ENCODE assay signal across 1 cellular context in the genomic region with DNA sequence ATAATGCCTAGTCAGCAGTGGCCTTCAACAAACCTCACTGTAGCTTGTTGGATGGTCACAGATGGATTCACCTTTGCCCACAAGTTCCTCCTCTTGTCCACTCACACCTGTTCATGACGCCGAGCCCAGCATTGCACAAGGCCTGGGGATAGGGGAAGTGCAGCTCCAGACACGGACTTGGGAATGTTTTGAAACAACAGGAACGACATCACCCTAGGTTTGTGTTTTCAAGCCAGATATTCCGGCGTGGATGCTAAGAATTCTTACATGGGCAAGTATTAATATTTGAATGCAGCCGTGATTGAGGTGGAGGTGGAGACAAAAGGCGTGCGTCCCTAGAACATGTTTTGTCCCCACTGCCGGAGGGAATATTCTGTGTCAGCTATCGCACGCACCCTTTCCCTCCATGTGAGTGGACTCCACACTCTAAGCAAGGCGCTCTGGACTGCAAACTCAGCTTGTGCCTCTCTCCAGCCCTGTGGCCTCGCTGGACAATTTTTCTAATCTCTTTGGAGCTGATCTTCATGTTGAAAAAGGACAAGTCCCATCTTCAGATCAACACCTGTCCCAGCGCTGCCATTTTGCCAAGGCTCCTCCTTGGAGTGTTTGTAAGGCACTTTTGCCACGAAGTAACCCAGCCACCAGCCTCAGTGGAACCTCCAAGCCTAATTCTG.
A peak's percentile ranks its signal among the peaks of the same experiment; 100 is the strongest.
TF ChIP-seq lines count a peak whose summit lies in the region.

No MANE protein-coding gene starts in this region.

TF ChIP-seq in HepG2, 621 proteins besides CTCF, POLR2A, EP300 and RAD21 (continued from another document and continues in another):
- TF ChIP-seq, protein P1, sequence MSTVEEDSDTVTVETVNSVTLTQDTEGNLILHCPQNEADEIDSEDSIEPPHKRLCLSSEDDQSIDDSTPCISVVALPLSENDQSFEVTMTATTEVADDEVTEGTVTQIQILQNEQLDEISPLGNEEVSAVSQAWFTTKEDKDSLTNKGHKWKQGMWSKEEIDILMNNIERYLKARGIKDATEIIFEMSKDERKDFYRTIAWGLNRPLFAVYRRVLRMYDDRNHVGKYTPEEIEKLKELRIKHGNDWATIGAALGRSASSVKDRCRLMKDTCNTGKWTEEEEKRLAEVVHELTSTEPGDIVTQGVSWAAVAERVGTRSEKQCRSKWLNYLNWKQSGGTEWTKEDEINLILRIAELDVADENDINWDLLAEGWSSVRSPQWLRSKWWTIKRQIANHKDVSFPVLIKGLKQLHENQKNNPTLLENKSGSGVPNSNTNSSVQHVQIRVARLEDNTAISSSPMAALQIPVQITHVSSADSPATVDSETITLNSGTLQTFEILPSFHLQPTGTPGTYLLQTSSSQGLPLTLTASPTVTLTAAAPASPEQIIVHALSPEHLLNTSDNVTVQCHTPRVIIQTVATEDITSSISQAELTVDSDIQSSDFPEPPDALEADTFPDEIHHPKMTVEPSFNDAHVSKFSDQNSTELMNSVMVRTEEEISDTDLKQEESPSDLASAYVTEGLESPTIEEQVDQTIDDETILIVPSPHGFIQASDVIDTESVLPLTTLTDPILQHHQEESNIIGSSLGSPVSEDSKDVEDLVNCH (CRISPR knock-in tag; IDR thresholded peaks at IDR 0.05) = peak; percentile 55; the same call in 1 of the 2 replicates
- TF ChIP-seq, protein P2, sequence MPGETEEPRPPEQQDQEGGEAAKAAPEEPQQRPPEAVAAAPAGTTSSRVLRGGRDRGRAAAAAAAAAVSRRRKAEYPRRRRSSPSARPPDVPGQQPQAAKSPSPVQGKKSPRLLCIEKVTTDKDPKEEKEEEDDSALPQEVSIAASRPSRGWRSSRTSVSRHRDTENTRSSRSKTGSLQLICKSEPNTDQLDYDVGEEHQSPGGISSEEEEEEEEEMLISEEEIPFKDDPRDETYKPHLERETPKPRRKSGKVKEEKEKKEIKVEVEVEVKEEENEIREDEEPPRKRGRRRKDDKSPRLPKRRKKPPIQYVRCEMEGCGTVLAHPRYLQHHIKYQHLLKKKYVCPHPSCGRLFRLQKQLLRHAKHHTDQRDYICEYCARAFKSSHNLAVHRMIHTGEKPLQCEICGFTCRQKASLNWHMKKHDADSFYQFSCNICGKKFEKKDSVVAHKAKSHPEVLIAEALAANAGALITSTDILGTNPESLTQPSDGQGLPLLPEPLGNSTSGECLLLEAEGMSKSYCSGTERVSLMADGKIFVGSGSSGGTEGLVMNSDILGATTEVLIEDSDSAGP (CRISPR knock-in tag; IDR thresholded peaks at IDR 0.05; ENCODE audit: borderline replicate concordance) = peak; percentile 78
- TF ChIP-seq ZNF564 (CRISPR knock-in tag; IDR thresholded peaks at IDR 0.05) (peak; percentile 85; the same call in 1 of the 2 replicates), MYC (CRISPR knock-in tag; IDR thresholded peaks at IDR 0.05; ENCODE audit: borderline replicate concordance) (peak; percentile 76; the same call in 1 of the 2 replicates), SRY (CRISPR knock-in tag; IDR thresholded peaks at IDR 0.05) (peak; percentile 39; the same call in 1 of the 2 replicates), ZFY (CRISPR knock-in tag; IDR thresholded peaks at IDR 0.05) (peak; percentile 70), KDM2A (CRISPR knock-in tag; IDR thresholded peaks at IDR 0.05; ENCODE audit: borderline replicate concordance, low read depth) (peak; percentile 56; the same call in 1 of the 2 replicates), ZNF678 (CRISPR knock-in tag; IDR thresholded peaks at IDR 0.05) (0 out of 2 replicates have a peak, but pooled peaks have one; percentile 51), NKX3-1 (CRISPR knock-in tag; IDR thresholded peaks at IDR 0.05) (0 out of 2 replicates have a peak, but pooled peaks have one; percentile 30), ZNF598 (CRISPR knock-in tag; IDR thresholded peaks at IDR 0.05; ENCODE audit: borderline replicate concordance) (peak; percentile 91; the same call in 1 of the 2 replicates), RFXAP (CRISPR knock-in tag; IDR thresholded peaks at IDR 0.05; ENCODE audit: borderline replicate concordance) (peak; percentile 61; the same call in 1 of the 2 replicates), ZNF343 (CRISPR knock-in tag; IDR thresholded peaks at IDR 0.05) (peak; percentile 69; the same call in 1 of the 2 replicates), ZNF605 (CRISPR knock-in tag; IDR thresholded peaks at IDR 0.05) (0 out of 2 replicates have a peak, but pooled peaks have one; percentile 58), ZFAT (CRISPR knock-in tag; conservative IDR thresholded peaks at IDR 0.05) (no peak), SATB2 (CRISPR knock-in tag; IDR thresholded peaks at IDR 0.05) (peak; percentile 21; the same call in 1 of the 2 replicates), ZNF263 (CRISPR knock-in tag; IDR thresholded peaks at IDR 0.05) (peak; percentile 21), ZNF883 (CRISPR knock-in tag; IDR thresholded peaks at IDR 0.05; ENCODE audit: not compliant biosample characterization) (peak; percentile 72), HES4 (CRISPR knock-in tag; IDR thresholded peaks at IDR 0.05; ENCODE audit: borderline replicate concordance) (peak; percentile 63; the same call in 1 of the 2 replicates), HNF4A (CRISPR knock-in tag; IDR thresholded peaks at IDR 0.05) (peak; percentile 72), ZNF274 (CRISPR knock-in tag; IDR thresholded peaks at IDR 0.05) (0 out of 2 replicates have a peak, but pooled peaks have one; percentile 52), HDAC1 (CRISPR knock-in tag; IDR thresholded peaks at IDR 0.05) (peak; percentile 75)
- TF ChIP-seq, protein P3, sequence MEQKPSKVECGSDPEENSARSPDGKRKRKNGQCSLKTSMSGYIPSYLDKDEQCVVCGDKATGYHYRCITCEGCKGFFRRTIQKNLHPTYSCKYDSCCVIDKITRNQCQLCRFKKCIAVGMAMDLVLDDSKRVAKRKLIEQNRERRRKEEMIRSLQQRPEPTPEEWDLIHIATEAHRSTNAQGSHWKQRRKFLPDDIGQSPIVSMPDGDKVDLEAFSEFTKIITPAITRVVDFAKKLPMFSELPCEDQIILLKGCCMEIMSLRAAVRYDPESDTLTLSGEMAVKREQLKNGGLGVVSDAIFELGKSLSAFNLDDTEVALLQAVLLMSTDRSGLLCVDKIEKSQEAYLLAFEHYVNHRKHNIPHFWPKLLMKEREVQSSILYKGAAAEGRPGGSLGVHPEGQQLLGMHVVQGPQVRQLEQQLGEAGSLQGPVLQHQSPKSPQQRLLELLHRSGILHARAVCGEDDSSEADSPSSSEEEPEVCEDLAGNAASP (CRISPR knock-in tag; IDR thresholded peaks at IDR 0.05; ENCODE audit: borderline replicate concordance) = peak; percentile 63
- TF ChIP-seq, protein P4, sequence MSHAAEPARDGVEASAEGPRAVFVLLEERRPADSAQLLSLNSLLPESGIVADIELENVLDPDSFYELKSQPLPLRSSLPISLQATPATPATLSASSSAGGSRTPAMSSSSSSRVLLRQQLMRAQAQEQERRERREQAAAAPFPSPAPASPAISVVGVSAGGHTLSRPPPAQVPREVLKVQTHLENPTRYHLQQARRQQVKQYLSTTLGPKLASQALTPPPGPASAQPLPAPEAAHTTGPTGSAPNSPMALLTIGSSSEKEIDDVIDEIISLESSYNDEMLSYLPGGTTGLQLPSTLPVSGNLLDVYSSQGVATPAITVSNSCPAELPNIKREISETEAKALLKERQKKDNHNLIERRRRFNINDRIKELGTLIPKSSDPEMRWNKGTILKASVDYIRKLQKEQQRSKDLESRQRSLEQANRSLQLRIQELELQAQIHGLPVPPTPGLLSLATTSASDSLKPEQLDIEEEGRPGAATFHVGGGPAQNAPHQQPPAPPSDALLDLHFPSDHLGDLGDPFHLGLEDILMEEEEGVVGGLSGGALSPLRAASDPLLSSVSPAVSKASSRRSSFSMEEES (CRISPR knock-in tag; IDR thresholded peaks at IDR 0.05) = peak; percentile 50; the same call in 1 of the 2 replicates
- TF ChIP-seq, protein P5, sequence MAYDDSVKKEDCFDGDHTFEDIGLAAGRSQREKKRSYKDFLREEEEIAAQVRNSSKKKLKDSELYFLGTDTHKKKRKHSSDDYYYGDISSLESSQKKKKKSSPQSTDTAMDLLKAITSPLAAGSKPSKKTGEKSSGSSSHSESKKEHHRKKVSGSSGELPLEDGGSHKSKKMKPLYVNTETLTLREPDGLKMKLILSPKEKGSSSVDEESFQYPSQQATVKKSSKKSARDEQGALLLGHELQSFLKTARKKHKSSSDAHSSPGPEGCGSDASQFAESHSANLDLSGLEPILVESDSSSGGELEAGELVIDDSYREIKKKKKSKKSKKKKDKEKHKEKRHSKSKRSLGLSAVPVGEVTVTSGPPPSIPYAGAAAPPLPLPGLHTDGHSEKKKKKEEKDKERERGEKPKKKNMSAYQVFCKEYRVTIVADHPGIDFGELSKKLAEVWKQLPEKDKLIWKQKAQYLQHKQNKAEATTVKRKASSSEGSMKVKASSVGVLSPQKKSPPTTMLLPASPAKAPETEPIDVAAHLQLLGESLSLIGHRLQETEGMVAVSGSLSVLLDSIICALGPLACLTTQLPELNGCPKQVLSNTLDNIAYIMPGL (CRISPR knock-in tag; IDR thresholded peaks at IDR 0.05; ENCODE audit: borderline replicate concordance in 1 of 2, low read depth in 1 of 2) = peak; percentile 56 to 65; a peak in 3 of 4 replicates
- TF ChIP-seq, protein P6, sequence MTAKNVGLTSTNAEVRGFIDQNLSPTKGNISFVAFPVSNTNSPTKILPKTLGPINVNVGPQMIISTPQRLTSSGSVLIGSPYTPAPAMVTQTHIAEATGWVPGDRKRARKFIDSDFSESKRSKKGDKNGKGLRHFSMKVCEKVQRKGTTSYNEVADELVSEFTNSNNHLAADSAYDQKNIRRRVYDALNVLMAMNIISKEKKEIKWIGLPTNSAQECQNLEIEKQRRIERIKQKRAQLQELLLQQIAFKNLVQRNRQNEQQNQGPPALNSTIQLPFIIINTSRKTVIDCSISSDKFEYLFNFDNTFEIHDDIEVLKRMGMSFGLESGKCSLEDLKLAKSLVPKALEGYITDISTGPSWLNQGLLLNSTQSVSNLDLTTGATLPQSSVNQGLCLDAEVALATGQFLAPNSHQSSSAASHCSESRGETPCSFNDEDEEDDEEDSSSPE (CRISPR knock-in tag; IDR thresholded peaks at IDR 0.05) = peak; percentile 70
- TF ChIP-seq, protein P7, sequence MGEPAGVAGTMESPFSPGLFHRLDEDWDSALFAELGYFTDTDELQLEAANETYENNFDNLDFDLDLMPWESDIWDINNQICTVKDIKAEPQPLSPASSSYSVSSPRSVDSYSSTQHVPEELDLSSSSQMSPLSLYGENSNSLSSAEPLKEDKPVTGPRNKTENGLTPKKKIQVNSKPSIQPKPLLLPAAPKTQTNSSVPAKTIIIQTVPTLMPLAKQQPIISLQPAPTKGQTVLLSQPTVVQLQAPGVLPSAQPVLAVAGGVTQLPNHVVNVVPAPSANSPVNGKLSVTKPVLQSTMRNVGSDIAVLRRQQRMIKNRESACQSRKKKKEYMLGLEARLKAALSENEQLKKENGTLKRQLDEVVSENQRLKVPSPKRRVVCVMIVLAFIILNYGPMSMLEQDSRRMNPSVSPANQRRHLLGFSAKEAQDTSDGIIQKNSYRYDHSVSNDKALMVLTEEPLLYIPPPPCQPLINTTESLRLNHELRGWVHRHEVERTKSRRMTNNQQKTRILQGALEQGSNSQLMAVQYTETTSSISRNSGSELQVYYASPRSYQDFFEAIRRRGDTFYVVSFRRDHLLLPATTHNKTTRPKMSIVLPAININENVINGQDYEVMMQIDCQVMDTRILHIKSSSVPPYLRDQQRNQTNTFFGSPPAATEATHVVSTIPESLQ (CRISPR knock-in tag; conservative IDR thresholded peaks at IDR 0.05) = no peak
- TF ChIP-seq, protein P8, sequence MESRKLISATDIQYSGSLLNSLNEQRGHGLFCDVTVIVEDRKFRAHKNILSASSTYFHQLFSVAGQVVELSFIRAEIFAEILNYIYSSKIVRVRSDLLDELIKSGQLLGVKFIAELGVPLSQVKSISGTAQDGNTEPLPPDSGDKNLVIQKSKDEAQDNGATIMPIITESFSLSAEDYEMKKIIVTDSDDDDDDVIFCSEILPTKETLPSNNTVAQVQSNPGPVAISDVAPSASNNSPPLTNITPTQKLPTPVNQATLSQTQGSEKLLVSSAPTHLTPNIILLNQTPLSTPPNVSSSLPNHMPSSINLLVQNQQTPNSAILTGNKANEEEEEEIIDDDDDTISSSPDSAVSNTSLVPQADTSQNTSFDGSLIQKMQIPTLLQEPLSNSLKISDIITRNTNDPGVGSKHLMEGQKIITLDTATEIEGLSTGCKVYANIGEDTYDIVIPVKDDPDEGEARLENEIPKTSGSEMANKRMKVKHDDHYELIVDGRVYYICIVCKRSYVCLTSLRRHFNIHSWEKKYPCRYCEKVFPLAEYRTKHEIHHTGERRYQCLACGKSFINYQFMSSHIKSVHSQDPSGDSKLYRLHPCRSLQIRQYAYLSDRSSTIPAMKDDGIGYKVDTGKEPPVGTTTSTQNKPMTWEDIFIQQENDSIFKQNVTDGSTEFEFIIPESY (CRISPR knock-in tag; IDR thresholded peaks at IDR 0.05) = 0 out of 2 replicates have a peak, but pooled peaks have one; percentile 20
- TF ChIP-seq, protein P9, sequence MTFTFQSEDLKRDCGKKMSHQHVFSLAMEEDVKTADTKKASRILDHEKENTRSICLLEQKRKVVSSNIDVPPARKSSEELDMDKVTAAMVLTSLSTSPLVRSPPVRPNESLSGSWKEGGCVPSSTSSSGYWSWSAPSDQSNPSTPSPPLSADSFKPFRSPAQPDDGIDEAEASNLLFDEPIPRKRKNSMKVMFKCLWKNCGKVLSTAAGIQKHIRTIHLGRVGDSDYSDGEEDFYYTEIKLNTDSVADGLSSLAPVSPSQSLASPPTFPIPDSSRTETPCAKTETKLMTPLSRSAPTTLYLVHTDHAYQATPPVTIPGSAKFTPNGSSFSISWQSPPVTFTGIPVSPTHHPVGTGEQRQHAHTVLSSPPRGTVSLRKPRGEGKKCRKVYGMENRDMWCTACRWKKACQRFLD (CRISPR knock-in tag; IDR thresholded peaks at IDR 0.05; ENCODE audit: borderline replicate concordance) = peak; percentile 53; the same call in 1 of the 2 replicates
- TF ChIP-seq, protein P10, sequence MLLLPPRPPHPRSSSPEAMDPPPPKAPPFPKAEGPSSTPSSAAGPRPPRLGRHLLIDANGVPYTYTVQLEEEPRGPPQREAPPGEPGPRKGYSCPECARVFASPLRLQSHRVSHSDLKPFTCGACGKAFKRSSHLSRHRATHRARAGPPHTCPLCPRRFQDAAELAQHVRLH (CRISPR knock-in tag; IDR thresholded peaks at IDR 0.05; ENCODE audit: borderline replicate concordance, low read depth) = peak; percentile 42; the same call in 1 of the 2 replicates
- TF ChIP-seq, protein P11, sequence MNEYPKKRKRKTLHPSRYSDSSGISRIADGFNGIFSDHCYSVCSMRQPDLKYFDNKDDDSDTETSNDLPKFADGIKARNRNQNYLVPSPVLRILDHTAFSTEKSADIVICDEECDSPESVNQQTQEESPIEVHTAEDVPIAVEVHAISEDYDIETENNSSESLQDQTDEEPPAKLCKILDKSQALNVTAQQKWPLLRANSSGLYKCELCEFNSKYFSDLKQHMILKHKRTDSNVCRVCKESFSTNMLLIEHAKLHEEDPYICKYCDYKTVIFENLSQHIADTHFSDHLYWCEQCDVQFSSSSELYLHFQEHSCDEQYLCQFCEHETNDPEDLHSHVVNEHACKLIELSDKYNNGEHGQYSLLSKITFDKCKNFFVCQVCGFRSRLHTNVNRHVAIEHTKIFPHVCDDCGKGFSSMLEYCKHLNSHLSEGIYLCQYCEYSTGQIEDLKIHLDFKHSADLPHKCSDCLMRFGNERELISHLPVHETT (CRISPR knock-in tag; conservative IDR thresholded peaks at IDR 0.05) = no peak
- TF ChIP-seq, protein P12, sequence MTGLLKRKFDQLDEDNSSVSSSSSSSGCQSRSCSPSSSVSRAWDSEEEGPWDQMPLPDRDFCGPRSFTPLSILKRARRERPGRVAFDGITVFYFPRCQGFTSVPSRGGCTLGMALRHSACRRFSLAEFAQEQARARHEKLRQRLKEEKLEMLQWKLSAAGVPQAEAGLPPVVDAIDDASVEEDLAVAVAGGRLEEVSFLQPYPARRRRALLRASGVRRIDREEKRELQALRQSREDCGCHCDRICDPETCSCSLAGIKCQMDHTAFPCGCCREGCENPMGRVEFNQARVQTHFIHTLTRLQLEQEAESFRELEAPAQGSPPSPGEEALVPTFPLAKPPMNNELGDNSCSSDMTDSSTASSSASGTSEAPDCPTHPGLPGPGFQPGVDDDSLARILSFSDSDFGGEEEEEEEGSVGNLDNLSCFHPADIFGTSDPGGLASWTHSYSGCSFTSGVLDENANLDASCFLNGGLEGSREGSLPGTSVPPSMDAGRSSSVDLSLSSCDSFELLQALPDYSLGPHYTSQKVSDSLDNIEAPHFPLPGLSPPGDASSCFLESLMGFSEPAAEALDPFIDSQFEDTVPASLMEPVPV (CRISPR knock-in tag; IDR thresholded peaks at IDR 0.05) = peak; percentile 87; the same call in 1 of the 2 replicates
